23 cellular contexts compared by ENCODE assay signal in the genomic region with DNA sequence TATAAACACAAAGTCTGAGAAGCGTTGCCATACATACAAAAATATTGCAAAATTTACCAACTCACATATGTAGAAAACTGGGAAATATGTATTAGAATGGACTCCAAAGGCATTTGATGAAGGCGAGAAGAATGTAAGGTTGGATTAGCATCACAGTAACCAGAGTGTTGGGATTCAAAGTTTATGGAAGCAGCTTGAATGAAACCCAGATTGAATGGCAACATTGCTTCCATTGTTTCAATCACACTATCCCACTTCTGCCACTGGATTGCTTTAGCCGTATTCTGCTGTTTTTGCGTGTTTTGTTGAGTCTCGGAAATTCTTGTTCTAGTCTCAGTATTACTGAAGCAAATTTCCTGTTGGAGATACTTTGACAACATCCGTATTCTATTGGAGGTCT.
"Had no signal": no experiment of that assay in that cellular context is flagged by ENCODE, and none has a peak within 500 bp of the region (broad histone marks: within the 10 kb centered on the region; RNA-seq: fewer than 3 reads in every experiment).

No MANE protein-coding gene starts in this region.

- DNase-seq: natural killer cell; occipital lobe; ovary; posterior cingulate gyrus; psoas muscle; right cardiac atrium; right lobe of liver; sigmoid colon; small intestine; stimulated activated CD4-positive, alpha-beta T cell treated with anti-CD3 and anti-CD28 coated beads, Interleukin-15, amount 100 ng/mL, for 24 hours; stimulated activated CD4-positive, alpha-beta T cell treated with anti-CD3 and anti-CD28 coated beads, Interleukin-2, amount 100 ng/mL, for 24 hours; stimulated activated CD4-positive, alpha-beta T cell treated with anti-CD3 and anti-CD28 coated beads, Interleukin-2, amount 100 ng/mL, for 48 hours; stimulated activated CD4-positive, alpha-beta T cell treated with anti-CD3 and anti-CD28 coated beads, Interleukin-4, amount 100 ng/mL, for 24 hours; stimulated activated naive B cell treated with anti-CD40 and anti-IgM and Interleukin-4, amounts not matched to agents 10 μg/mL and 1 μg/mL and 100 μg/mL, for 72 hours; stimulated activated naive CD4-positive, alpha-beta T cell treated with Interleukin-2 at 50 U/mL for 16 hours; stomach; tibial artery; transverse colon had no signal

- H3K27me3 ChIP-seq: neural progenitor cell, ovary, right lobe of liver, sigmoid colon, stomach, tibial artery, transverse colon, vagina had no signal

- ATAC-seq: natural killer cell; psoas muscle; right cardiac atrium; right lobe of liver; stimulated activated effector memory CD8-positive, alpha-beta T cell treated with anti-CD3 and anti-CD28 coated beads, Interleukin-12 subunit alpha, Interleukin-12 subunit beta, amount 100 ng/mL, for 72 hours; stimulated activated naive B cell treated with anti-CD40 and anti-IgM and Interleukin-4, amounts not matched to agents 10 μg/mL and 1 μg/mL and 100 μg/mL, for 72 hours had no signal

- H3K27ac ChIP-seq: neural progenitor cell, ovary, parathyroid adenoma, psoas muscle, right lobe of liver, sigmoid colon, stomach, tibial artery, transverse colon, vagina had no signal

- H3K9ac ChIP-seq: neural progenitor cell, parathyroid adenoma had no signal

- H3K4me3 ChIP-seq: neural progenitor cell, ovary, psoas muscle, right lobe of liver, sigmoid colon, stomach, tibial artery, transverse colon, vagina had no signal

- H3K79me2 ChIP-seq: parathyroid adenoma had no signal

- H3K4me1 ChIP-seq: neural progenitor cell, parathyroid adenoma, psoas muscle, right lobe of liver, sigmoid colon, stomach, tibial artery, transverse colon, vagina had no signal

- H2AFZ ChIP-seq: neural progenitor cell, parathyroid adenoma had no signal

- H3K9me3 ChIP-seq: ovary, psoas muscle, right lobe of liver, sigmoid colon, stomach, tibial artery, transverse colon, vagina had no signal

- FAIRE-seq: small intestine, urothelium cell line had no signal

- H3K4me2 ChIP-seq: neural progenitor cell had no signal

- H3K36me3 ChIP-seq: neural progenitor cell, ovary, right lobe of liver, sigmoid colon, stomach, tibial artery, transverse colon, vagina had no signal
